Comparison of ENCODE assay signal across 15 cellular contexts in genomic region chr19:1397838-1398237, GRCh38. TPM values are rescaled to one million over a fixed set of nuclear protein-coding genes. Genes with fewer than 3 reads are reported as not detected.
DNase-seq lines count a peak whose midpoint lies in the region; ATAC-seq, FAIRE-seq and TF ChIP-seq lines count a peak whose summit lies in the region.
"Had no signal": no experiment of that assay in that cellular context is flagged by ENCODE, and none has a peak within 500 bp of the region (broad histone marks: within the 10 kb centered on the region; RNA-seq: fewer than 3 reads in every experiment).

No MANE protein-coding gene starts in this region.

- no peaks in the 10 kb centered on the region for H3K9me1 ChIP-seq in K562 (ENCODE audit: control insufficient read depth, insufficient read depth, low read length)

- FAIRE-seq in K562 (lab: Jason Lieb, UNC), result no peak
- FAIRE-seq: RCC 7860 had no signal

- peaks cover 12% of the 10 kb centered on the region for H3K79me2 ChIP-seq in K562 (ENCODE audit: control insufficient read depth, insufficient read depth, low read length)

- peaks cover 56% of the 10 kb centered on the region for H3K36me3 Mint-ChIP-seq in Caco-2 (ENCODE audit: insufficient read depth, unreplicated experiment)

- H3K27ac ChIP-seq in BLaER1 (no peak overlapping the region), K562 (ENCODE audit: extremely low read depth, low read depth, low read length) (no peak overlapping the region)
- H3K27ac ChIP-seq: C4-2B had no signal

- POLR2A ChIA-PET in Caco-2 (lab: Charles Lee), result no interaction called here
- POLR2A ChIA-PET in K562 (lab: Yijun Ruan, JAX), result interaction anchor here (0.6 to 1.9 kb wide), 5 partner anchors 12 to 607 kb away, joined by 3 to 6 read pairs (median 3); partner anchors contain the start of genes CIRBP and PLK5

- no peak overlapping the region for H3K27ac Mint-ChIP-seq in Caco-2 (ENCODE audit: unreplicated experiment)

- H3K36me3 ChIP-seq in BLaER1 (peaks cover 59% of the 10 kb centered on the region), Caco-2 (ENCODE audit: control insufficient read depth, insufficient read depth, low read length) (peaks cover 2% of the 10 kb centered on the region; the same call in 1 of the 2 replicates), K562 (ENCODE audit: control insufficient read depth, insufficient read depth, low read length) (peaks cover 37% of the 10 kb centered on the region; the same call in 1 of the 3 replicates)

- TSS peak; percentile 23 for BruUV-seq in Caco-2 (replicated peaks; lab: Mats Ljungman, UMichigan)
- BruUV-seq in K562 (replicated peaks; lab: Mats Ljungman, UMichigan), result TSS peak; percentile 44

- CTCF ChIA-PET in Caco-2 (lab: Charles Lee) (no interaction called here), K562 (lab: Yijun Ruan, JAX; ENCODE audit: low intra/inter-chr PET ratio) (interaction anchor here (0.5 kb wide), 1 partner anchor 199 kb away, joined by 9 read pairs; no protein-coding TSS in a partner anchor)

- H4K20me1 ChIP-seq in BLaER1 (peaks cover 73% of the 10 kb centered on the region), K562 (replicated peaks; ENCODE audit: control insufficient read depth, insufficient read depth, low read length) (peaks cover 7% of the 10 kb centered on the region; the same call in 1 of the 2 replicates)

- TF ChIP-seq POLR2A in NB4 (IDR thresholded peaks at IDR 0.05; ENCODE audit: extremely low read depth, insufficient read length) (no peak), K562 (conservative IDR thresholded peaks at IDR 0.05) (no peak)

- no peak overlapping the region for H3K4me3 Mint-ChIP-seq in Caco-2 (ENCODE audit: unreplicated experiment)

- in situ Hi-C loops in K562 (cut with MboI), result no loop called here

- no peak for ATAC-seq in K562

- H3K9me3 Mint-ChIP-seq in Caco-2 (ENCODE audit: unreplicated experiment), result no peaks in the 10 kb centered on the region

- H3K4me2 ChIP-seq in BLaER1, result peak overlapping the region; percentile 70
- no peak overlapping the region for H3K4me2 ChIP-seq in K562 (ENCODE audit: insufficient read depth, low read length)

- no peaks in the 10 kb centered on the region for H3K9me3 ChIP-seq in BLaER1
- H3K9me3 ChIP-seq in Caco-2, result no peaks in the 10 kb centered on the region
- H3K9me3 ChIP-seq in K562 (replicated peaks; ENCODE audit: control insufficient read depth, insufficient read depth, low read depth, low read length), result no peaks in the 10 kb centered on the region

- H3K9ac ChIP-seq in BLaER1 (no peak overlapping the region), K562 (ENCODE audit: insufficient read depth in 1 of 2, low read depth in 2 of 2, low read length in 2 of 2) (no peak overlapping the region; a peak in 1 of 4 replicates)

- H3K4me1 ChIP-seq in BLaER1, result peaks cover 67% of the 10 kb centered on the region
- H3K4me1 ChIP-seq in Caco-2, result peaks cover 9% of the 10 kb centered on the region
- H3K4me1 ChIP-seq in K562 (replicated peaks in 1 of 2; ENCODE audit: control insufficient read depth in 2 of 2, insufficient read depth in 2 of 2, low read length in 2 of 2), result peaks cover 5 to 88% of the 10 kb centered on the region in 2 experiments; a peak in 3 of 5 replicates

- H2AFZ ChIP-seq in K562 (ENCODE audit: low read depth, low read length), result no peak overlapping the region

- TF ChIP-seq CTCF in Caco-2 (IDR thresholded peaks at IDR 0.05; ENCODE audit: insufficient read depth in 1 of 2, low read depth in 1 of 2, low read length in 1 of 2, severe bottlenecking in 1 of 2, unreplicated experiment in 1 of 2), result no peak
- TF ChIP-seq CTCF in NB4 (IDR thresholded peaks at IDR 0.05; ENCODE audit: low read depth, low read length), result no peak
- TF ChIP-seq CTCF in K562 (IDR thresholded peaks at IDR 0.05 in 2 of 3, conservative IDR thresholded peaks at IDR 0.05 in 1 of 3; ENCODE audit: insufficient read depth in 2 of 3, low read depth in 1 of 3, low read length in 3 of 3), result no peak

- TF ChIP-seq RAD21 in K562 (CRISPR knock-in tag; conservative IDR thresholded peaks at IDR 0.05 in 1 of 2, IDR thresholded peaks at IDR 0.05 in 1 of 2), result no peak

- H3K27me3 Mint-ChIP-seq in Caco-2 (ENCODE audit: insufficient read depth, unreplicated experiment), result no peaks in the 10 kb centered on the region

- no peak for TF ChIP-seq EP300 in K562 (IDR thresholded peaks at IDR 0.05; ENCODE audit: low read length)

- DNase-seq in Caco-2 (no peak), NB4 (ENCODE audit: low read depth) (peak; percentile 24), K562 (ENCODE audit: extremely low read depth in 1 of 4, low spot score in 3 of 4) (no peak), NCI-H1105 treated with DMSO at 0.1 percent for 48 hours (lab: John Stamatoyannopoulos, UW) (no peak), posterior vena cava (ENCODE audit: low spot score) (no peak), NK-92 (lab: John Stamatoyannopoulos, UW; ENCODE audit: unreplicated experiment) (no peak)
- DNase-seq: Calu3, GOT3, NCI-H1694, NCI-H345, NCI-H526 treated with DMSO at 0.1 percent for 48 hours, SIG-M5 had no signal

- no peaks in the 10 kb centered on the region for H3K27me3 ChIP-seq in BLaER1
- H3K27me3 ChIP-seq in Caco-2 (replicated peaks; ENCODE audit: control insufficient read depth, insufficient read depth, low read length), result no peaks in the 10 kb centered on the region
- H3K27me3 ChIP-seq in K562 (ENCODE audit: control insufficient read depth in 2 of 2, insufficient read depth in 2 of 2, low read length in 2 of 2), result no peaks in the 10 kb centered on the region

- intact Hi-C loops in Caco-2 (cut with micrococcal nuclease; ENCODE audit: unreplicated experiment) (no loop called here), K562 (cut with micrococcal nuclease) (no loop called here), posterior vena cava (cut with DNase I) (no loop called here)

- H3K4me1 Mint-ChIP-seq in Caco-2 (ENCODE audit: low read depth, unreplicated experiment), result no peaks in the 10 kb centered on the region

- WGBS in K562 (ENCODE audit: insufficient coverage, low coverage, missing lambda C conversion rate), result 79% methylated on average over 7 of the region's 9 CpGs

- H3K4me3 ChIP-seq in BLaER1 (no peak overlapping the region), Caco-2 (ENCODE audit: low read depth, low read length) (no peak overlapping the region), NB4 (ENCODE audit: low read depth, low read length) (no peak overlapping the region), K562 (no peak overlapping the region)

RNA-seq across cellular contexts. Expression of gene GAMT, which starts 3.5 kb away (rescaled TPM):
- total RNA-seq in Caco-2 (2022), result 67.3 and 75.7 TPM in 2 replicates
- total RNA-seq in K562 (2011; cell fraction: chromatin; rRNA removed; ENCODE audit: low replicate concordance), result 8.0 and 26.2 TPM in 2 replicates
- 17.6 and 18.7 TPM in 2 replicates for total RNA-seq in K562 (2011; cell fraction: nucleolus; rRNA removed)
- 11.9 and 13.9 TPM in 2 replicates for total RNA-seq in K562 (2011; cell fraction: nucleoplasm; rRNA removed)
- total RNA-seq in K562 (2014; rRNA removed), result 35.2 and 47.8 TPM in 2 replicates
- 6.1 and 11.1 TPM in 2 replicates for total RNA-seq in K562 (2014; rRNA removed; fragmentation: Illumina TruSeq; extraction: Trizol)
- 25.9 and 28.7 TPM in 2 replicates for total RNA-seq in K562 (2015; rRNA removed; fragmentation: Illumina TruSeq; extraction: Trizol)
- 35.3 and 37.5 TPM in 2 replicates for total RNA-seq in K562 (2021)
- 27.2 and 42.1 TPM in 2 replicates for polyA plus RNA-seq in K562 (2011; rRNA removed)
- 46.5 and 96.1 TPM in 2 replicates for polyA plus RNA-seq in K562 (2011; cell fraction: cytosol; rRNA removed)
- 23.4 and 27.7 TPM in 2 replicates for polyA plus RNA-seq in K562 (2011; cell fraction: nucleus; rRNA removed)
- 44.0 and 47.8 TPM in 2 replicates for polyA plus RNA-seq in K562 (2012)
- 26.2 and 35.1 TPM in 2 replicates for polyA plus RNA-seq in K562 (2014; fragmentation: Illumina TruSeq; extraction: Trizol)
- 1 to 10 TPM; 1.3 to 2.1 TPM for polyA plus RNA-seq in K562 (2014; fragmentation: Nextera tagmentation; extraction: Ambion mirVana)
- polyA plus RNA-seq in K562 (2014; rRNA removed), result 33.3 and 37.8 TPM in 2 replicates
- polyA minus RNA-seq in K562 (2011; rRNA and poly(A)+ RNA removed), result 8.4 and 12.9 TPM in 2 replicates
- 22.1 and 26.4 TPM in 2 replicates for polyA minus RNA-seq in K562 (2011; cell fraction: cytosol; rRNA and poly(A)+ RNA removed)
- 6.7 and 7.7 TPM in 2 replicates for polyA minus RNA-seq in K562 (2011; cell fraction: nucleus; rRNA and poly(A)+ RNA removed)
- total RNA-seq in posterior vena cava, result 10 to 100 TPM in 1 of 2 donors, 1 to 10 TPM in 1; 8.7 to 12.8 TPM

RNA-seq across cellular contexts. Expression of gene DAZAP1, which starts 9.5 kb away (rescaled TPM):
- total RNA-seq in Caco-2 (2022), result 165 and 180 TPM in 2 replicates
- 223 and 289 TPM in 2 replicates for total RNA-seq in K562 (2011; cell fraction: chromatin; rRNA removed; ENCODE audit: low replicate concordance)
- 105 and 117 TPM in 2 replicates for total RNA-seq in K562 (2011; cell fraction: nucleolus; rRNA removed)
- 149 and 185 TPM in 2 replicates for total RNA-seq in K562 (2011; cell fraction: nucleoplasm; rRNA removed)
- total RNA-seq in K562 (2014; rRNA removed), result 222 and 244 TPM in 2 replicates
- 77.7 and 78.7 TPM in 2 replicates for total RNA-seq in K562 (2014; rRNA removed; fragmentation: Illumina TruSeq; extraction: Trizol)
- total RNA-seq in K562 (2015; rRNA removed; fragmentation: Illumina TruSeq; extraction: Trizol), result 139 and 143 TPM in 2 replicates
- 287 and 289 TPM in 2 replicates for total RNA-seq in K562 (2021)
- 125 and 155 TPM in 2 replicates for polyA plus RNA-seq in K562 (2011; rRNA removed)
- polyA plus RNA-seq in K562 (2011; cell fraction: cytosol; rRNA removed), result 57.6 and 123 TPM in 2 replicates
- polyA plus RNA-seq in K562 (2011; cell fraction: nucleus; rRNA removed), result 177 and 237 TPM in 2 replicates
- 116 and 140 TPM in 2 replicates for polyA plus RNA-seq in K562 (2012)
- polyA plus RNA-seq in K562 (2014; fragmentation: Illumina TruSeq; extraction: Trizol), result 142 and 156 TPM in 2 replicates
- 10 to 100 TPM; 10.8 to 13.3 TPM for polyA plus RNA-seq in K562 (2014; fragmentation: Nextera tagmentation; extraction: Ambion mirVana)
- 250 and 266 TPM in 2 replicates for polyA plus RNA-seq in K562 (2014; rRNA removed)
- 29.7 and 47.1 TPM in 2 replicates for polyA minus RNA-seq in K562 (2011; rRNA and poly(A)+ RNA removed)
- 61.3 and 62.0 TPM in 2 replicates for polyA minus RNA-seq in K562 (2011; cell fraction: cytosol; rRNA and poly(A)+ RNA removed)
- polyA minus RNA-seq in K562 (2011; cell fraction: nucleus; rRNA and poly(A)+ RNA removed), result 38.8 and 60.8 TPM in 2 replicates
- total RNA-seq in posterior vena cava, result 10 to 100 TPM; 59.7 to 75.8 TPM

RNA-seq across cellular contexts. Expression of gene NDUFS7, which starts 14.1 kb away (rescaled TPM):
- total RNA-seq in Caco-2 (2022) (111 and 114 TPM in 2 replicates), K562 (2014; rRNA removed) (253 and 295 TPM in 2 replicates), K562 (2014; rRNA removed; fragmentation: Illumina TruSeq; extraction: Trizol) (4.9 and 6.0 TPM in 2 replicates), K562 (2015; rRNA removed; fragmentation: Illumina TruSeq; extraction: Trizol) (108 and 142 TPM in 2 replicates), K562 (2021) (266 and 293 TPM in 2 replicates), posterior vena cava (10 to 100 TPM; 54.4 to 55.1 TPM)
- 66.7 and 198 TPM in 2 replicates for total RNA-seq in K562 (2011; cell fraction: chromatin; rRNA removed; ENCODE audit: low replicate concordance)
- 157 and 164 TPM in 2 replicates for total RNA-seq in K562 (2011; cell fraction: nucleolus; rRNA removed)
- total RNA-seq in K562 (2011; cell fraction: nucleoplasm; rRNA removed), result 136 and 201 TPM in 2 replicates
- polyA plus RNA-seq in K562 (2011; rRNA removed) (56.7 and 107 TPM in 2 replicates), K562 (2014; fragmentation: Illumina TruSeq; extraction: Trizol) (11.4 and 105 TPM in 2 replicates), K562 (2014; fragmentation: Nextera tagmentation; extraction: Ambion mirVana) (10 to 100 TPM; 28.2 to 60.6 TPM), K562 (2014; rRNA removed) (271 and 292 TPM in 2 replicates)
- 225 and 766 TPM in 2 replicates for polyA plus RNA-seq in K562 (2011; cell fraction: cytosol; rRNA removed)
- polyA plus RNA-seq in K562 (2011; cell fraction: nucleus; rRNA removed), result 159 and 202 TPM in 2 replicates
- polyA plus RNA-seq in K562 (2012), result 194 and 288 TPM in 2 replicates
- 32.1 and 38.2 TPM in 2 replicates for polyA minus RNA-seq in K562 (2011; rRNA and poly(A)+ RNA removed)
- 125 and 190 TPM in 2 replicates for polyA minus RNA-seq in K562 (2011; cell fraction: cytosol; rRNA and poly(A)+ RNA removed)
- 30.8 and 41.1 TPM in 2 replicates for polyA minus RNA-seq in K562 (2011; cell fraction: nucleus; rRNA and poly(A)+ RNA removed)

RNA-seq across cellular contexts. Expression of gene RPS15, which starts 40.4 kb away (rescaled TPM):
- total RNA-seq in Caco-2 (2022) (1,192 and 1,341 TPM in 2 replicates), K562 (2014; rRNA removed) (2,649 and 2,867 TPM in 2 replicates), K562 (2014; rRNA removed; fragmentation: Illumina TruSeq; extraction: Trizol) (407 and 630 TPM in 2 replicates), K562 (2015; rRNA removed; fragmentation: Illumina TruSeq; extraction: Trizol) (1,267 and 1,272 TPM in 2 replicates), K562 (2021) (2,126 and 2,254 TPM in 2 replicates), posterior vena cava (100 to 1,000 TPM; 722 to 743 TPM)
- 72.0 and 238 TPM in 2 replicates for total RNA-seq in K562 (2011; cell fraction: chromatin; rRNA removed; ENCODE audit: low replicate concordance)
- 545 and 547 TPM in 2 replicates for total RNA-seq in K562 (2011; cell fraction: nucleolus; rRNA removed)
- 383 and 585 TPM in 2 replicates for total RNA-seq in K562 (2011; cell fraction: nucleoplasm; rRNA removed)
- polyA plus RNA-seq in K562 (2011; rRNA removed) (957 and 1,566 TPM in 2 replicates), K562 (2014; fragmentation: Illumina TruSeq; extraction: Trizol) (912 and 1,907 TPM in 2 replicates), K562 (2014; fragmentation: Nextera tagmentation; extraction: Ambion mirVana) (100 to 1,000 TPM; 605 to 818 TPM), K562 (2014; rRNA removed) (2,791 and 3,285 TPM in 2 replicates)
- 3,186 and 4,296 TPM in 2 replicates for polyA plus RNA-seq in K562 (2011; cell fraction: cytosol; rRNA removed)
- 907 and 973 TPM in 2 replicates for polyA plus RNA-seq in K562 (2011; cell fraction: nucleus; rRNA removed)
- polyA plus RNA-seq in K562 (2012), result 2,701 and 2,899 TPM in 2 replicates
- 202 and 239 TPM in 2 replicates for polyA minus RNA-seq in K562 (2011; rRNA and poly(A)+ RNA removed)
- 1,242 and 1,610 TPM in 2 replicates for polyA minus RNA-seq in K562 (2011; cell fraction: cytosol; rRNA and poly(A)+ RNA removed)
- 152 and 304 TPM in 2 replicates for polyA minus RNA-seq in K562 (2011; cell fraction: nucleus; rRNA and poly(A)+ RNA removed)

RNA-seq across cellular contexts. Expression of gene APC2, which starts 52.1 kb away (rescaled TPM):
- total RNA-seq in Caco-2 (2022), result 9.5 and 11.3 TPM in 2 replicates
- 0.56 and 1.4 TPM in 2 replicates for total RNA-seq in K562 (2011; cell fraction: chromatin; rRNA removed; ENCODE audit: low replicate concordance)
- 0.66 and 1.3 TPM in 2 replicates for total RNA-seq in K562 (2011; cell fraction: nucleolus; rRNA removed)
- 0.44 and 0.53 TPM in 2 replicates for total RNA-seq in K562 (2011; cell fraction: nucleoplasm; rRNA removed)
- 0.05 and 0.08 TPM in 2 replicates for total RNA-seq in K562 (2014; rRNA removed)
- 0.04 TPM in 1 of 2 replicates, not detected in the other for total RNA-seq in K562 (2014; rRNA removed; fragmentation: Illumina TruSeq; extraction: Trizol)
- 0.04 TPM in 1 of 2 replicates, not detected in the other for total RNA-seq in K562 (2015; rRNA removed; fragmentation: Illumina TruSeq; extraction: Trizol)
- total RNA-seq in K562 (2021), result 0.27 and 0.40 TPM in 2 replicates
- polyA plus RNA-seq in K562 (2011; rRNA removed), result 0.01 and 0.06 TPM in 2 replicates
- polyA plus RNA-seq in K562 (2011; cell fraction: cytosol; rRNA removed), result 0.03 and 0.04 TPM in 2 replicates
- 0.13 and 0.21 TPM in 2 replicates for polyA plus RNA-seq in K562 (2011; cell fraction: nucleus; rRNA removed)
- polyA plus RNA-seq in K562 (2012), result 0.43 and 0.48 TPM in 2 replicates
- polyA plus RNA-seq in K562 (2014; fragmentation: Illumina TruSeq; extraction: Trizol), result 0.01 TPM in 2 replicates
- polyA plus RNA-seq in K562 (2014; fragmentation: Nextera tagmentation; extraction: Ambion mirVana), result not detected
- 0.04 and 0.09 TPM in 2 replicates for polyA plus RNA-seq in K562 (2014; rRNA removed)
- polyA minus RNA-seq in K562 (2011; rRNA and poly(A)+ RNA removed), result 0.06 and 0.07 TPM in 2 replicates
- polyA minus RNA-seq in K562 (2011; cell fraction: cytosol; rRNA and poly(A)+ RNA removed), result not detected in 2 replicates
- polyA minus RNA-seq in K562 (2011; cell fraction: nucleus; rRNA and poly(A)+ RNA removed), result 0.27 and 0.33 TPM in 2 replicates
- total RNA-seq in posterior vena cava, result under 1 TPM; 0.05 to 0.10 TPM
